ENCODE assay signal across 8 cellular contexts in genomic region chrX:48938721-48939416, GRCh38. TPM values are rescaled to one million over a fixed set of nuclear protein-coding genes. Genes with fewer than 3 reads are reported as not detected.
A peak's percentile ranks its signal among the peaks of the same experiment; 100 is the strongest.
DNase-seq lines count a peak whose midpoint lies in the region; ATAC-seq and TF ChIP-seq lines count a peak whose summit lies in the region.

No MANE protein-coding gene starts in this region.

- WGBS in thyroid gland, 2 donors: 62% methylated on average over 1 of the region's 1 CpG; no CpG with 5 or more reads in 1 of the 2 donors

- H3K9me3 Mint-ChIP-seq in CD8-positive, alpha-beta T cell: no peaks in the 10 kb centered on the region
- no peaks in the 10 kb centered on the region for H3K9me3 Mint-ChIP-seq in central memory CD8-positive, alpha-beta T cell

- H3K36me3 Mint-ChIP-seq in CD8-positive, alpha-beta T cell: peaks cover 41% of the 10 kb centered on the region
- peaks cover 29% of the 10 kb centered on the region for H3K36me3 Mint-ChIP-seq in central memory CD8-positive, alpha-beta T cell (ENCODE audit: insufficient read depth)

- peak overlapping the region; percentile 66 for H3K4me3 Mint-ChIP-seq in CD8-positive, alpha-beta T cell
- H3K4me3 Mint-ChIP-seq in central memory CD8-positive, alpha-beta T cell: peak overlapping the region; percentile 80

- no peaks in the 10 kb centered on the region for H3K36me3 ChIP-seq in CD8-positive, alpha-beta T cell (ENCODE audit: insufficient read depth, low read length)
- peaks cover 0 to 10% of the 10 kb centered on the region in 2 donors for H3K36me3 ChIP-seq in thyroid gland

- POLR2A ChIA-PET in CD8-positive, alpha-beta T cell (lab: Charles Lee): interaction anchor here (1.0 to 7.5 kb wide), 7 partner anchors 10 to 63 kb away, joined by 3 to 67 read pairs (median 4); partner anchors contain the start of genes GRIPAP1, OTUD5, PIM2 and SLC35A2

- TF ChIP-seq POLR2A in thyroid gland (IDR thresholded peaks at IDR 0.05): no peak

- H3K9me3 ChIP-seq in CD8-positive, alpha-beta T cell (ENCODE audit: low read length): no peaks in the 10 kb centered on the region
- no peaks in the 10 kb centered on the region for H3K9me3 ChIP-seq in thyroid gland

- TF ChIP-seq CTCF in CD8-positive, alpha-beta T cell (IDR thresholded peaks at IDR 0.05): no peak
- TF ChIP-seq CTCF in thyroid gland (IDR thresholded peaks at IDR 0.05): no peak

- H3K27me3 Mint-ChIP-seq in CD8-positive, alpha-beta T cell (ENCODE audit: low read depth): no peaks in the 10 kb centered on the region
- H3K27me3 Mint-ChIP-seq in central memory CD8-positive, alpha-beta T cell: no peaks in the 10 kb centered on the region

- peak overlapping the region; percentile 99 for H3K27ac Mint-ChIP-seq in CD8-positive, alpha-beta T cell
- H3K27ac Mint-ChIP-seq in central memory CD8-positive, alpha-beta T cell (ENCODE audit: low read depth): peak overlapping the region; percentile 95

- no peaks in the 10 kb centered on the region for H3K27me3 ChIP-seq in CD8-positive, alpha-beta T cell (ENCODE audit: insufficient read depth, low read length)
- no peaks in the 10 kb centered on the region for H3K27me3 ChIP-seq in thyroid gland

- CTCF ChIA-PET in CD8-positive, alpha-beta T cell (lab: Charles Lee): interaction anchor here (1.2 to 2.4 kb wide), 4 partner anchors 17 to 41 kb away, joined by 3 to 9 read pairs (median 6); partner anchors contain the start of genes PQBP1 and TIMM17B

- peak; percentile 50 for ATAC-seq in CD8-positive, alpha-beta T cell
- ATAC-seq in GM21619 (IDR thresholded peaks at IDR 0.05; ENCODE audit: unreplicated experiment): peak; percentile 45
- ATAC-seq in central memory CD8-positive, alpha-beta T cell (replicated peaks; ENCODE audit: extremely low read depth, poor library complexity, severe bottlenecking): peak; percentile 26

- H3K4me1 Mint-ChIP-seq in CD8-positive, alpha-beta T cell (ENCODE audit: low read depth): peaks cover 86% of the 10 kb centered on the region
- H3K4me1 Mint-ChIP-seq in central memory CD8-positive, alpha-beta T cell: peaks cover 87% of the 10 kb centered on the region

- H3K4me3 ChIP-seq in CD8-positive, alpha-beta T cell (ENCODE audit: low read depth, low read length): peak overlapping the region; percentile 42
- no peak overlapping the region for H3K4me3 ChIP-seq in thyroid gland (replicated peaks in 1 of 3)

- peaks cover 92% of the 10 kb centered on the region for H3K4me1 ChIP-seq in CD8-positive, alpha-beta T cell (ENCODE audit: insufficient read depth, low read length)
- no peaks in the 10 kb centered on the region for H3K4me1 ChIP-seq in thyroid gland

- peak in 6 of 7 experiments; percentile 41 to 84 (median 64) for DNase-seq in CD8-positive, alpha-beta T cell
- DNase-seq in OCI-M1 (lab: John Stamatoyannopoulos, UW) (peak; percentile 58), nucleus accumbens (lab: John Stamatoyannopoulos, UW) (no peak), thyroid gland (no peak), HCEC 1CT (no peak), NCI-H510A (lab: John Stamatoyannopoulos, UW) (no peak)
- peak in 1 of 2 donors; percentile 56 for DNase-seq in central memory CD8-positive, alpha-beta T cell (ENCODE audit: low spot score in 2 of 2)

- intact Hi-C loops in CD8-positive, alpha-beta T cell (cut with DNase I, micrococcal nuclease): loop anchor here (2.0 to 5.0 kb wide), 2 partner anchors 18 to 137 kb away; partner anchors contain the start of genes HDAC6 (in 1 of the 2) and OTUD5 (in 1 of the 2)
- intact Hi-C loops in thyroid gland (cut with DNase I): no loop called here

- H3K27ac ChIP-seq in CD8-positive, alpha-beta T cell (ENCODE audit: low read depth, low read length): peak overlapping the region; percentile 82
- H3K27ac ChIP-seq in thyroid gland: no peak overlapping the region

RNA-seq across cellular contexts. Expression of gene OTUD5, which starts 18.5 kb away (rescaled TPM):
- total RNA-seq in CD8-positive, alpha-beta T cell: 100 to 1,000 TPM; 109 to 113 TPM
- 10 to 100 TPM; 33.9 to 52.4 (median 43.3) TPM for total RNA-seq in thyroid gland

RNA-seq across cellular contexts. Expression of gene PIM2, which starts 20.0 kb away (rescaled TPM):
- 100 to 1,000 TPM; 212 to 218 TPM for total RNA-seq in CD8-positive, alpha-beta T cell
- total RNA-seq in thyroid gland: 10 to 100 TPM in 1 of 4 donors, 1 to 10 TPM in 3; 4.8 to 12.1 (median 5.9) TPM

RNA-seq across cellular contexts. Expression of gene SLC35A2, which starts 27.4 kb away (rescaled TPM):
- 10 to 100 TPM; 14.6 to 16.6 TPM for total RNA-seq in CD8-positive, alpha-beta T cell
- total RNA-seq in thyroid gland: 10 to 100 TPM; 26.9 to 47.8 (median 32.3) TPM

RNA-seq across cellular contexts. Expression of gene KCND1, which starts 32.8 kb away (rescaled TPM):
- total RNA-seq in CD8-positive, alpha-beta T cell: 1 to 10 TPM; 1.2 to 3.0 TPM
- total RNA-seq in thyroid gland: 1 to 10 TPM in 3 of 4 donors, under 1 TPM in 1; 0.54 to 1.6 (median 1.1) TPM

RNA-seq across cellular contexts. Expression of gene PQBP1, which starts 41.1 kb away (rescaled TPM):
- 10 to 100 TPM; 79.9 to 82.1 TPM for total RNA-seq in CD8-positive, alpha-beta T cell
- 10 to 100 TPM; 52.4 to 76.2 (median 57.2) TPM for total RNA-seq in thyroid gland

Comparison
In these comparisons a context has a peak if more than half of its experiments do, and no peak if none do; other contexts are left out.
1. DNase-seq: peak in CD8-positive, alpha-beta T cell (6 of 7) and OCI-M1 (single experiment); none in nucleus accumbens (0 of 56), thyroid gland (0 of 2), HCEC 1CT (single experiment) and NCI-H510A (single experiment).
2. RNA of gene PIM2, which starts 20.0 kb away (total RNA-seq): 212 to 218 TPM in CD8-positive, alpha-beta T cell; 4.8 to 12.1 TPM in thyroid gland; every median in the first group is over 10 times any median in the second.
3. Peak in every context shown above with its lines, with median percentiles within 50 percentile points of each other: ATAC-seq.